Comparison of ENCODE assay signal across 15 cellular contexts in genomic region chr1:203520315-203520714, GRCh38. TPM values are rescaled to one million over a fixed set of nuclear protein-coding genes. Genes with fewer than 3 reads are reported as not detected.
DNase-seq lines count a peak whose midpoint lies in the region; ATAC-seq and TF ChIP-seq lines count a peak whose summit lies in the region.
"Had no signal": no experiment of that assay in that cellular context is flagged by ENCODE, and none has a peak within 500 bp of the region (broad histone marks: within the 10 kb centered on the region; RNA-seq: fewer than 3 reads in every experiment).

No MANE protein-coding gene starts in this region.

- no peak for ATAC-seq in GM23338
- peak; percentile 27 for ATAC-seq in esophagus mucosa
- ATAC-seq in GM19324 (IDR thresholded peaks at IDR 0.05; ENCODE audit: low FRiP score, unreplicated experiment): no peak
- ATAC-seq in activated T-helper 17 cell treated with anti-CD3 and anti-CD28 coated beads, Interleukin-2, amount 50 U/mL, for 72 hours (replicated peaks): no peak

- peak overlapping the region; percentile 78 for H3K4me2 ChIP-seq in GM23338

- H4K20me1 ChIP-seq in GM23338 (replicated peaks; ENCODE audit: insufficient read depth): no peaks in the 10 kb centered on the region

- H3K9me3 Mint-ChIP-seq in GM23338 (no peaks in the 10 kb centered on the region; the same call in 2 of the 3 replicates), progenitor cell of endocrine pancreas (ENCODE audit: low read depth) (no peaks in the 10 kb centered on the region)
- H3K9me3 Mint-ChIP-seq in activated T-helper 17 cell treated with anti-CD3 and anti-CD28 coated beads, Interleukin-2, amount 50 U/mL, for 72 hours: no peaks in the 10 kb centered on the region

- H3K27me3 ChIP-seq in GM23338 (ENCODE audit: insufficient read depth): peaks cover 66% of the 10 kb centered on the region
- H3K27me3 ChIP-seq: dorsolateral prefrontal cortex, right atrium auricular region had no signal

- H3K4me3 ChIP-seq in GM23338: peak overlapping the region; percentile 33; the same call in 1 of the 2 replicates
- H3K4me3 ChIP-seq: dorsolateral prefrontal cortex, right atrium auricular region had no signal

- H3K27ac Mint-ChIP-seq in GM23338 (no peak overlapping the region), progenitor cell of endocrine pancreas (peak overlapping the region; percentile 43)
- H3K27ac Mint-ChIP-seq in activated T-helper 17 cell treated with anti-CD3 and anti-CD28 coated beads, Interleukin-2, amount 50 U/mL, for 72 hours: no peak overlapping the region

- TF ChIP-seq CTCF in GM23338 (conservative IDR thresholded peaks at IDR 0.05; ENCODE audit: low read depth in 2 of 2) (no peak), progenitor cell of endocrine pancreas (IDR thresholded peaks at IDR 0.05; ENCODE audit: unreplicated experiment) (no peak), GM20000 (IDR thresholded peaks at IDR 0.05; ENCODE audit: extremely low read depth, missing control alignments) (no peak)

- H3K36me3 Mint-ChIP-seq in GM23338 (ENCODE audit: low read depth) (no peaks in the 10 kb centered on the region; the same call in 2 of the 3 replicates), progenitor cell of endocrine pancreas (ENCODE audit: insufficient read depth) (no peaks in the 10 kb centered on the region)
- no peaks in the 10 kb centered on the region for H3K36me3 Mint-ChIP-seq in activated T-helper 17 cell treated with anti-CD3 and anti-CD28 coated beads, Interleukin-2, amount 50 U/mL, for 72 hours (ENCODE audit: low read depth)

- H3K4me3 Mint-ChIP-seq in GM23338: peak overlapping the region; percentile 7; the same call in 1 of the 3 replicates
- H3K4me3 Mint-ChIP-seq in progenitor cell of endocrine pancreas (ENCODE audit: low read depth): no peak overlapping the region
- no peak overlapping the region for H3K4me3 Mint-ChIP-seq in activated T-helper 17 cell treated with anti-CD3 and anti-CD28 coated beads, Interleukin-2, amount 50 U/mL, for 72 hours

- peaks cover 70% of the 10 kb centered on the region for H3K4me1 Mint-ChIP-seq in GM23338
- H3K4me1 Mint-ChIP-seq in progenitor cell of endocrine pancreas (ENCODE audit: low read depth): peaks cover 20% of the 10 kb centered on the region
- H3K4me1 Mint-ChIP-seq in activated T-helper 17 cell treated with anti-CD3 and anti-CD28 coated beads, Interleukin-2, amount 50 U/mL, for 72 hours: no peaks in the 10 kb centered on the region

- DNase-seq in GM23338 (ENCODE audit: low spot score): no peak
- DNase-seq in NOMO-1 treated with DMSO at 0.1 percent for 48 hours (lab: John Stamatoyannopoulos, UW; ENCODE audit: unreplicated experiment): peak; percentile 11
- DNase-seq in progenitor cell of endocrine pancreas (ENCODE audit: low spot score, unreplicated experiment): no peak
- DNase-seq in NCI-H2081 treated with DMSO at 0.1 percent for 48 hours (lab: John Stamatoyannopoulos, UW): no peak
- DNase-seq in GM20000 (ENCODE audit: low spot score): no peak
- DNase-seq: dorsolateral prefrontal cortex, KBM-7, NCI-H2171, substantia nigra had no signal

- no peaks in the 10 kb centered on the region for H3K9me2 ChIP-seq in GM23338 (ENCODE audit: insufficient read depth)

- H2AFZ ChIP-seq in GM23338: no peak overlapping the region

- H3K36me3 ChIP-seq in GM23338 (ENCODE audit: insufficient read depth): no peaks in the 10 kb centered on the region
- H3K36me3 ChIP-seq: right atrium auricular region had no signal

- H3F3A ChIP-seq in GM23338 (replicated peaks; ENCODE audit: low read depth): no peaks in the 10 kb centered on the region

- no peaks in the 10 kb centered on the region for H3K79me2 ChIP-seq in GM23338 (replicated peaks; ENCODE audit: insufficient read depth)

- H3K27me3 Mint-ChIP-seq in GM23338 (ENCODE audit: insufficient read depth, low read depth, poor library complexity): peaks cover 68% of the 10 kb centered on the region
- H3K27me3 Mint-ChIP-seq in progenitor cell of endocrine pancreas: peaks cover 25% of the 10 kb centered on the region
- H3K27me3 Mint-ChIP-seq in activated T-helper 17 cell treated with anti-CD3 and anti-CD28 coated beads, Interleukin-2, amount 50 U/mL, for 72 hours: peaks cover 3% of the 10 kb centered on the region

- peaks cover 58% of the 10 kb centered on the region for H3K4me1 ChIP-seq in GM23338 (ENCODE audit: insufficient read depth)

- no peak overlapping the region for H3K27ac ChIP-seq in GM23338 (ENCODE audit: low read depth)
- H3K27ac ChIP-seq: dorsolateral prefrontal cortex had no signal

TF ChIP-seq in GM23338, 12 proteins besides CTCF, POLR2A, EP300 and RAD21:
- TF ChIP-seq EZH2 (IDR thresholded peaks at IDR 0.05; ENCODE audit: low read depth, unreplicated experiment): no peak
- no peak for TF ChIP-seq ZNF114 (CRISPR knock-in tag; IDR thresholded peaks at IDR 0.05)
- no peak for TF ChIP-seq ZNF331 (CRISPR knock-in tag; IDR thresholded peaks at IDR 0.05; ENCODE audit: low read depth)

RNA-seq across cellular contexts. Expression of gene OPTC, which starts 26.4 kb away (rescaled TPM):
- 1.0 TPM in 1 of 2 replicates, not detected in the other for total RNA-seq in GM23338 (2014; rRNA removed; shearing (Covaris generic))
- polyA plus RNA-seq in GM23338 (2016; fragmentation: Nextera tagmentation; extraction: Ambion mirVana): 0.26 and 0.50 TPM in 2 replicates
- not detected for total RNA-seq in esophagus mucosa
- total RNA-seq in progenitor cell of endocrine pancreas: not detected in 2 replicates
- total RNA-seq in activated T-helper 17 cell treated with anti-CD3 and anti-CD28 coated beads, Interleukin-2, amount 50 U/mL, for 72 hours: not detected
- total RNA-seq: mononuclear cell, right atrium auricular region had no signal
- polyA plus RNA-seq: adipose tissue had no signal

RNA-seq across cellular contexts. Expression of gene PRELP, which starts 44.7 kb away (rescaled TPM):
- 0.03 and 0.08 TPM in 2 replicates for total RNA-seq in GM23338 (2014; rRNA removed; shearing (Covaris generic))
- 0.03 and 0.12 TPM in 2 replicates for polyA plus RNA-seq in GM23338 (2016; fragmentation: Nextera tagmentation; extraction: Ambion mirVana)
- 1.5 TPM for total RNA-seq in esophagus mucosa
- 0.04 and 0.14 TPM in 2 replicates for total RNA-seq in progenitor cell of endocrine pancreas
- total RNA-seq in activated T-helper 17 cell treated with anti-CD3 and anti-CD28 coated beads, Interleukin-2, amount 50 U/mL, for 72 hours: not detected
- total RNA-seq: mononuclear cell had no signal
